Comparison of ENCODE assay signal across 1 cellular context in the genomic region with DNA sequence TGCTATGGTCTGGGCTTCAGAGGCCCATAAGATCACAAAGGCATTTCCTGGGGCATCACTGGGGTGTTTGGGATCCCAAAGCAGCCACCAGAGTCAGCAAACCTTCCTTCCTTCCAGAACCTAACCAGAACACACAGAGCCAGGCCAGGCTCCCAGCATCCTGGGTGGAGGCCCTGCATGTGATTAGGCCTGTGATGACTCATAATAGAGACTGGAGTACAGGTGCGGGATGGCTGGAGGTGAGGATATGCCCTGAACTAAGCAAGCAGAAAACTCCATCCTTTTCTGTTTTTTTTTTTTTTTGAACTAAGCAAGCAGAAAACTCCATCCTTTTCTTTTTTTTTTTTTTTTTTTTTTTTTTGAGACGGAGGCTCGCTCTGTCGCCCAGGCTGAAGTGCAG.
TF ChIP-seq lines count a peak whose summit lies in the region.

No MANE protein-coding gene starts in this region.

TF ChIP-seq in GM23338, 12 proteins besides CTCF, POLR2A, EP300 and RAD21 (continued from another document):
- TF ChIP-seq, protein P1, sequence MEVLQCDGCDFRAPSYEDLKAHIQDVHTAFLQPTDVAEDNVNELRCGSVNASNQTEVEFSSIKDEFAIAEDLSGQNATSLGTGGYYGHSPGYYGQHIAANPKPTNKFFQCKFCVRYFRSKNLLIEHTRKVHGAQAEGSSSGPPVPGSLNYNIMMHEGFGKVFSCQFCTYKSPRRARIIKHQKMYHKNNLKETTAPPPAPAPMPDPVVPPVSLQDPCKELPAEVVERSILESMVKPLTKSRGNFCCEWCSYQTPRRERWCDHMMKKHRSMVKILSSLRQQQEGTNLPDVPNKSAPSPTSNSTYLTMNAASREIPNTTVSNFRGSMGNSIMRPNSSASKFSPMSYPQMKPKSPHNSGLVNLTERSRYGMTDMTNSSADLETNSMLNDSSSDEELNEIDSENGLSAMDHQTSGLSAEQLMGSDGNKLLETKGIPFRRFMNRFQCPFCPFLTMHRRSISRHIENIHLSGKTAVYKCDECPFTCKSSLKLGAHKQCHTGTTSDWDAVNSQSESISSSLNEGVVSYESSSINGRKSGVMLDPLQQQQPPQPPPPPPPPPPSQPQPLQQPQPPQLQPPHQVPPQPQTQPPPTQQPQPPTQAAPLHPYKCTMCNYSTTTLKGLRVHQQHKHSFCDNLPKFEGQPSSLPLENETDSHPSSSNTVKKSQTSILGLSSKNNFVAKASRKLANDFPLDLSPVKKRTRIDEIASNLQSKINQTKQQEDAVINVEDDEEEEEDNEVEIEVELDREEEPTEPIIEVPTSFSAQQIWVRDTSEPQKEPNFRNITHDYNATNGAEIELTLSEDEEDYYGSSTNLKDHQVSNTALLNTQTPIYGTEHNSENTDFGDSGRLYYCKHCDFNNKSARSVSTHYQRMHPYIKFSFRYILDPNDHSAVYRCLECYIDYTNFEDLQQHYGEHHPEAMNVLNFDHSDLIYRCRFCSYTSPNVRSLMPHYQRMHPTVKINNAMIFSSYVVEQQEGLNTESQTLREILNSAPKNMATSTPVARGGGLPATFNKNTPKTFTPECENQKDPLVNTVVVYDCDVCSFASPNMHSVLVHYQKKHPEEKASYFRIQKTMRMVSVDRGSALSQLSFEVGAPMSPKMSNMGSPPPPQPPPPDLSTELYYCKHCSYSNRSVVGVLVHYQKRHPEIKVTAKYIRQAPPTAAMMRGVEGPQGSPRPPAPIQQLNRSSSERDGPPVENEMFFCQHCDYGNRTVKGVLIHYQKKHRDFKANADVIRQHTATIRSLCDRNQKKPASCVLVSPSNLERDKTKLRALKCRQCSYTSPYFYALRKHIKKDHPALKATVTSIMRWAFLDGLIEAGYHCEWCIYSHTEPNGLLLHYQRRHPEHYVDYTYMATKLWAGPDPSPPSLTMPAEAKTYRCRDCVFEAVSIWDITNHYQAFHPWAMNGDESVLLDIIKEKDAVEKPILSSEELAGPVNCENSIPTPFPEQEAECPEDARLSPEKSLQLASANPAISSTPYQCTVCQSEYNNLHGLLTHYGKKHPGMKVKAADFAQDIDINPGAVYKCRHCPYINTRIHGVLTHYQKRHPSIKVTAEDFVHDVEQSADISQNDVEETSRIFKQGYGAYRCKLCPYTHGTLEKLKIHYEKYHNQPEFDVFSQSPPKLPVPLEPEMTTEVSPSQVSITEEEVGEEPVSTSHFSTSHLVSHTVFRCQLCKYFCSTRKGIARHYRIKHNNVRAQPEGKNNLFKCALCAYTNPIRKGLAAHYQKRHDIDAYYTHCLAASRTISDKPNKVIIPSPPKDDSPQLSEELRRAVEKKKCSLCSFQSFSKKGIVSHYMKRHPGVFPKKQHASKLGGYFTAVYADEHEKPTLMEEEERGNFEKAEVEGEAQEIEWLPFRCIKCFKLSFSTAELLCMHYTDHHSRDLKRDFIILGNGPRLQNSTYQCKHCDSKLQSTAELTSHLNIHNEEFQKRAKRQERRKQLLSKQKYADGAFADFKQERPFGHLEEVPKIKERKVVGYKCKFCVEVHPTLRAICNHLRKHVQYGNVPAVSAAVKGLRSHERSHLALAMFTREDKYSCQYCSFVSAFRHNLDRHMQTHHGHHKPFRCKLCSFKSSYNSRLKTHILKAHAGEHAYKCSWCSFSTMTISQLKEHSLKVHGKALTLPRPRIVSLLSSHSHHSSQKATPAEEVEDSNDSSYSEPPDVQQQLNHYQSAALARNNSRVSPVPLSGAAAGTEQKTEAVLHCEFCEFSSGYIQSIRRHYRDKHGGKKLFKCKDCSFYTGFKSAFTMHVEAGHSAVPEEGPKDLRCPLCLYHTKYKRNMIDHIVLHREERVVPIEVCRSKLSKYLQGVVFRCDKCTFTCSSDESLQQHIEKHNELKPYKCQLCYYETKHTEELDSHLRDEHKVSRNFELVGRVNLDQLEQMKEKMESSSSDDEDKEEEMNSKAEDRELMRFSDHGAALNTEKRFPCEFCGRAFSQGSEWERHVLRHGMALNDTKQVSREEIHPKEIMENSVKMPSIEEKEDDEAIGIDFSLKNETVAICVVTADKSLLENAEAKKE (CRISPR knock-in tag; IDR thresholded peaks at IDR 0.05), result no peak
- no peak for TF ChIP-seq EZH2phosphoT487 (IDR thresholded peaks at IDR 0.05; ENCODE audit: unreplicated experiment)
- no peak for TF ChIP-seq ZNF331 (CRISPR knock-in tag; IDR thresholded peaks at IDR 0.05; ENCODE audit: low read depth)
- TF ChIP-seq ZNF114 (CRISPR knock-in tag; IDR thresholded peaks at IDR 0.05), result no peak
- TF ChIP-seq, protein P2, sequence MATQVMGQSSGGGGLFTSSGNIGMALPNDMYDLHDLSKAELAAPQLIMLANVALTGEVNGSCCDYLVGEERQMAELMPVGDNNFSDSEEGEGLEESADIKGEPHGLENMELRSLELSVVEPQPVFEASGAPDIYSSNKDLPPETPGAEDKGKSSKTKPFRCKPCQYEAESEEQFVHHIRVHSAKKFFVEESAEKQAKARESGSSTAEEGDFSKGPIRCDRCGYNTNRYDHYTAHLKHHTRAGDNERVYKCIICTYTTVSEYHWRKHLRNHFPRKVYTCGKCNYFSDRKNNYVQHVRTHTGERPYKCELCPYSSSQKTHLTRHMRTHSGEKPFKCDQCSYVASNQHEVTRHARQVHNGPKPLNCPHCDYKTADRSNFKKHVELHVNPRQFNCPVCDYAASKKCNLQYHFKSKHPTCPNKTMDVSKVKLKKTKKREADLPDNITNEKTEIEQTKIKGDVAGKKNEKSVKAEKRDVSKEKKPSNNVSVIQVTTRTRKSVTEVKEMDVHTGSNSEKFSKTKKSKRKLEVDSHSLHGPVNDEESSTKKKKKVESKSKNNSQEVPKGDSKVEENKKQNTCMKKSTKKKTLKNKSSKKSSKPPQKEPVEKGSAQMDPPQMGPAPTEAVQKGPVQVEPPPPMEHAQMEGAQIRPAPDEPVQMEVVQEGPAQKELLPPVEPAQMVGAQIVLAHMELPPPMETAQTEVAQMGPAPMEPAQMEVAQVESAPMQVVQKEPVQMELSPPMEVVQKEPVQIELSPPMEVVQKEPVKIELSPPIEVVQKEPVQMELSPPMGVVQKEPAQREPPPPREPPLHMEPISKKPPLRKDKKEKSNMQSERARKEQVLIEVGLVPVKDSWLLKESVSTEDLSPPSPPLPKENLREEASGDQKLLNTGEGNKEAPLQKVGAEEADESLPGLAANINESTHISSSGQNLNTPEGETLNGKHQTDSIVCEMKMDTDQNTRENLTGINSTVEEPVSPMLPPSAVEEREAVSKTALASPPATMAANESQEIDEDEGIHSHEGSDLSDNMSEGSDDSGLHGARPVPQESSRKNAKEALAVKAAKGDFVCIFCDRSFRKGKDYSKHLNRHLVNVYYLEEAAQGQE (IDR thresholded peaks at IDR 0.05; ENCODE audit: unreplicated experiment), result no peak
- TF ChIP-seq, protein P3, sequence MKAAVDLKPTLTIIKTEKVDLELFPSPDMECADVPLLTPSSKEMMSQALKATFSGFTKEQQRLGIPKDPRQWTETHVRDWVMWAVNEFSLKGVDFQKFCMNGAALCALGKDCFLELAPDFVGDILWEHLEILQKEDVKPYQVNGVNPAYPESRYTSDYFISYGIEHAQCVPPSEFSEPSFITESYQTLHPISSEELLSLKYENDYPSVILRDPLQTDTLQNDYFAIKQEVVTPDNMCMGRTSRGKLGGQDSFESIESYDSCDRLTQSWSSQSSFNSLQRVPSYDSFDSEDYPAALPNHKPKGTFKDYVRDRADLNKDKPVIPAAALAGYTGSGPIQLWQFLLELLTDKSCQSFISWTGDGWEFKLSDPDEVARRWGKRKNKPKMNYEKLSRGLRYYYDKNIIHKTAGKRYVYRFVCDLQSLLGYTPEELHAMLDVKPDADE (IDR thresholded peaks at IDR 0.05), result no peak
- TF ChIP-seq CREB1 (CRISPR knock-in tag; IDR thresholded peaks at IDR 0.05; ENCODE audit: low read depth), result no peak
- TF ChIP-seq STAT1 (IDR thresholded peaks at IDR 0.05; ENCODE audit: unreplicated experiment), result no peak
